ENCODE assay signal across 1 cellular context in genomic region chr7:140176811-140177702, GRCh38.
TF ChIP-seq lines count a peak whose summit lies in the region.

A gene with protein sequence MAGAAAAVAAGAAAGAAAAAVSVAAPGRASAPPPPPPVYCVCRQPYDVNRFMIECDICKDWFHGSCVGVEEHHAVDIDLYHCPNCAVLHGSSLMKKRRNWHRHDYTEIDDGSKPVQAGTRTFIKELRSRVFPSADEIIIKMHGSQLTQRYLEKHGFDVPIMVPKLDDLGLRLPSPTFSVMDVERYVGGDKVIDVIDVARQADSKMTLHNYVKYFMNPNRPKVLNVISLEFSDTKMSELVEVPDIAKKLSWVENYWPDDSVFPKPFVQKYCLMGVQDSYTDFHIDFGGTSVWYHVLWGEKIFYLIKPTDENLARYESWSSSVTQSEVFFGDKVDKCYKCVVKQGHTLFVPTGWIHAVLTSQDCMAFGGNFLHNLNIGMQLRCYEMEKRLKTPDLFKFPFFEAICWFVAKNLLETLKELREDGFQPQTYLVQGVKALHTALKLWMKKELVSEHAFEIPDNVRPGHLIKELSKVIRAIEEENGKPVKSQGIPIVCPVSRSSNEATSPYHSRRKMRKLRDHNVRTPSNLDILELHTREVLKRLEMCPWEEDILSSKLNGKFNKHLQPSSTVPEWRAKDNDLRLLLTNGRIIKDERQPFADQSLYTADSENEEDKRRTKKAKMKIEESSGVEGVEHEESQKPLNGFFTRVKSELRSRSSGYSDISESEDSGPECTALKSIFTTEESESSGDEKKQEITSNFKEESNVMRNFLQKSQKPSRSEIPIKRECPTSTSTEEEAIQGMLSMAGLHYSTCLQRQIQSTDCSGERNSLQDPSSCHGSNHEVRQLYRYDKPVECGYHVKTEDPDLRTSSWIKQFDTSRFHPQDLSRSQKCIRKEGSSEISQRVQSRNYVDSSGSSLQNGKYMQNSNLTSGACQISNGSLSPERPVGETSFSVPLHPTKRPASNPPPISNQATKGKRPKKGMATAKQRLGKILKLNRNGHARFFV (minus strand): TSS chr7:140176983. CDS start chr7:140176937, 46 bp downstream.

TF ChIP-seq in HEK293, 187 proteins besides CTCF, POLR2A, EP300 and RAD21 (continued from another document):
- peak; percentile 62; the same call in 1 of the 2 replicates for TF ChIP-seq ZNF449 (tag by site-specific recombination; IDR thresholded peaks at IDR 0.05)
- peak; percentile 87 for TF ChIP-seq ZNF660 (tag by site-specific recombination; IDR thresholded peaks at IDR 0.05)
- TF ChIP-seq ZNF830 (tag by site-specific recombination; IDR thresholded peaks at IDR 0.05; ENCODE audit: low read depth): no peak
- TF ChIP-seq ZFP3 (tag by site-specific recombination; IDR thresholded peaks at IDR 0.05; ENCODE audit: low read depth): no peak
- TF ChIP-seq ZBTB20 (tag by site-specific recombination; IDR thresholded peaks at IDR 0.05): peak; percentile 98
- TF ChIP-seq ZNF248 (tag by site-specific recombination; IDR thresholded peaks at IDR 0.05): no peak
- no peak for TF ChIP-seq ZNF132 (tag by site-specific recombination; IDR thresholded peaks at IDR 0.05; ENCODE audit: borderline replicate concordance)
- TF ChIP-seq ZNF211 (tag by site-specific recombination; IDR thresholded peaks at IDR 0.05; ENCODE audit: low read depth): no peak
- no peak for TF ChIP-seq YY1 (tag by site-specific recombination; IDR thresholded peaks at IDR 0.05)
- TF ChIP-seq ZNF623 (tag by site-specific recombination; IDR thresholded peaks at IDR 0.05): no peak
- peak; percentile 21; the same call in 1 of the 2 replicates for TF ChIP-seq KLF1 (tag by site-specific recombination; IDR thresholded peaks at IDR 0.05)
- no peak for TF ChIP-seq ZNF639 (tag by site-specific recombination; IDR thresholded peaks at IDR 0.05)
- TF ChIP-seq ZNF335 (tag by site-specific recombination; conservative IDR thresholded peaks at IDR 0.05): peak; percentile 76
- TF ChIP-seq, protein P1, sequence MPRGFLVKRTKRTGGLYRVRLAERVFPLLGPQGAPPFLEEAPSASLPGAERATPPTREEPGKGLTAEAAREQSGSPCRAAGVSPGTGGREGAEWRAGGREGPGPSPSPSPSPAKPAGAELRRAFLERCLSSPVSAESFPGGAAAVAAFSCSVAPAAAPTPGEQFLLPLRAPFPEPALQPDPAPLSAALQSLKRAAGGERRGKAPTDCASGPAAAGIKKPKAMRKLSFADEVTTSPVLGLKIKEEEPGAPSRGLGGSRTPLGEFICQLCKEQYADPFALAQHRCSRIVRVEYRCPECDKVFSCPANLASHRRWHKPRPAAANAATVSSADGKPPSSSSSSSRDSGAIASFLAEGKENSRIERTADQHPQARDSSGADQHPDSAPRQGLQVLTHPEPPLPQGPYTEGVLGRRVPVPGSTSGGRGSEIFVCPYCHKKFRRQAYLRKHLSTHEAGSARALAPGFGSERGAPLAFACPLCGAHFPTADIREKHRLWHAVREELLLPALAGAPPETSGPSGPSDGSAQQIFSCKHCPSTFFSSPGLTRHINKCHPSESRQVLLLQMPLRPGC (tag by site-specific recombination; IDR thresholded peaks at IDR 0.05): peak; percentile 60; the same call in 1 of the 2 replicates
